15 cellular contexts compared by ENCODE assay signal in the genomic region with DNA sequence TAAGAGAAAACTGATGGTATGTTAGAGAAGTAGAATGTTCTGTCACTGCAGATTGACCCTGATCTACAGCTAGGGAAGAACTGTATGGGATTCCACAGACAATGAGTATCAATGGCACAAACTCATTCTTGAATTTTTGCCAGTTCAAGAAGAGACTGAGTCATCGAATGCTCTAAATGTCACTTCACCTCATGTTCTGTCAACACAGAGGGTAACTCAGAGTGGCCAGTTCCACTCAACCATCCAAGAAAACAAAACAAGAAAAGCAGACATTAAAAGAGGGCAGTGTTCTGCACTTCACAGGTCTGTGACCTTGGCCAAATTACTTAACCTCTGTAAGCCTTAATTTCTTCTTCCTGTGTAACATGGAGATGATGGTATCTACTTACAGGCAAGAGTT.
DNase-seq lines count a peak whose midpoint lies in the region; ATAC-seq lines count a peak whose summit lies in the region.
"Had no signal": no experiment of that assay in that cellular context is flagged by ENCODE, and none has a peak within 500 bp of the region (broad histone marks: within the 10 kb centered on the region; RNA-seq: fewer than 3 reads in every experiment).

No MANE protein-coding gene starts in this region.

- no peaks in the 10 kb centered on the region for H3K36me3 ChIP-seq in ACC112 (ENCODE audit: insufficient read depth, low read length)
- H3K36me3 ChIP-seq: MG63, WERI-Rb-1 had no signal

- H3K27me3 ChIP-seq in ACC112 (ENCODE audit: insufficient read depth, low read length), result no peaks in the 10 kb centered on the region
- H3K27me3 ChIP-seq: MG63 had no signal

- DNase-seq in EL (peak; percentile 76), SHP77 (lab: John Stamatoyannopoulos, UW) (peak; percentile 38 to 39), foreskin melanocyte (peak; percentile 37), DMS79 (lab: John Stamatoyannopoulos, UW) (no peak), NCI-H1930 (lab: John Stamatoyannopoulos, UW) (no peak)
- DNase-seq: activated effector memory CD4-positive, alpha-beta T cell treated with Interleukin-2 at 50 U/mL for 16 hours; CD8-positive, alpha-beta T cell; H7; MG63; natural killer cell; WERI-Rb-1 had no signal

- no peak overlapping the region for H3K4me3 ChIP-seq in ACC112 (ENCODE audit: low read depth, low read length)
- H3K4me3 ChIP-seq: MG63, smooth muscle cell had no signal

- no peak for ATAC-seq in GM19395 (IDR thresholded peaks at IDR 0.05; ENCODE audit: unreplicated experiment)
- ATAC-seq in GM18867 (IDR thresholded peaks at IDR 0.05; ENCODE audit: unreplicated experiment), result no peak
- ATAC-seq: CD8-positive, alpha-beta T cell; natural killer cell had no signal

- H3K79me2 ChIP-seq in ACC112 (ENCODE audit: control insufficient read depth, insufficient read depth, low read length, unreplicated experiment), result no peaks in the 10 kb centered on the region

- H3K27ac ChIP-seq in ACC112 (ENCODE audit: low read depth, low read length), result peak overlapping the region; percentile 21; the same call in 1 of the 2 replicates
- H3K27ac ChIP-seq: WERI-Rb-1 had no signal

- H2AFZ ChIP-seq in ACC112 (ENCODE audit: low read length, unreplicated experiment), result no peak overlapping the region

- H3K4me1 ChIP-seq in ACC112 (ENCODE audit: control insufficient read depth, insufficient read depth, low read length, unreplicated experiment), result peaks cover 27% of the 10 kb centered on the region

Comparison
In these comparisons a context has a peak if more than half of its experiments do, and no peak if none do; other contexts are left out.
1. DNase-seq: peak in EL (single experiment), SHP77 (2 of 2) and foreskin melanocyte (single experiment); none in DMS79 (single experiment) and NCI-H1930 (0 of 2).